In the genomic region with DNA sequence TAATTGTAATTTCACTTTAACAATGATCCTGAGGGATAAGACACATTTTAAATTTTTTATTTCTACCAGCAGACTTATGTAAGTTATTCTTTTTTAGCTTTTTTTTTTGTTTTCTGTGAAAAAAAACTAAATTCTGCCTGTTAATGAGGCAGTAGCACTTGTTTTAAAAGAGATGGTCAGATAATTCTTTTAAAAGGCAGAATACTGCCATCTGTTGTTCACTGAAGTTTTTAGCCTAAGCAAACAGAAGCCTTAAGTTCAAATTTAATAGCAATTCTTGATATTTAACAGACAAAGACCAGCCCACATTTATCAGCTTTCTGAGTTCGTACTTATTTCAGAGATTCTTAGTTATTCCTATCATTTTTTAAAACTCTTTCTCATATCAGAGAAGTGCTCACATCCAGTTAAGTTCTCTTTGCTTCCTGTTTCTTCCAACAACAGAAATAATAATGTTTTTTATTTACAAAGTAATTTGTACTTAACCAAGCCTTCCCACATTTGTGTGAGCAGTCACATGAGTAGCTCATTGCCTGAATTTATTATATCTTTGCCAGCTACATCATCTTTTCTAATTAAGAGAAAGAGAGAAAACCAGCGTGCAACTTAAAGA, we compare ENCODE assay signal across 8 cellular contexts.
DNase-seq lines count a peak whose midpoint lies in the region; ATAC-seq and TF ChIP-seq lines count a peak whose summit lies in the region.

No MANE protein-coding gene starts in this region.

- peak; percentile 52 for ATAC-seq in IMR-90 (ENCODE audit: low read depth)
- ATAC-seq in heart right ventricle, result peak in 2 of 8 donors; percentile 32 to 52
- ATAC-seq in CD8-positive, alpha-beta T cell, result no peak
- ATAC-seq in GM18519 (IDR thresholded peaks at IDR 0.05; ENCODE audit: low FRiP score, unreplicated experiment), result no peak

- no peak overlapping the region for H2AK9ac ChIP-seq in IMR-90 (replicated peaks; ENCODE audit: low read depth, low read length, poor library complexity)

- no peak overlapping the region for H2BK120ac ChIP-seq in IMR-90 (ENCODE audit: low read depth, low read length)

- H3K79me2 ChIP-seq in ACC112 (ENCODE audit: control insufficient read depth, insufficient read depth, low read length, unreplicated experiment) (no peaks in the 10 kb centered on the region), smooth muscle cell (ENCODE audit: low read depth) (no peaks in the 10 kb centered on the region)

- H2BK5ac ChIP-seq in IMR-90 (ENCODE audit: low read depth, low read length, poor library complexity, severe bottlenecking), result peak overlapping the region; percentile 59

- H3K4me3 ChIP-seq in ACC112 (ENCODE audit: low read depth, low read length), result no peak overlapping the region
- no peak overlapping the region for H3K4me3 ChIP-seq in IMR-90 (ENCODE audit: insufficient read depth, low read depth, low read length)
- no peak overlapping the region for H3K4me3 ChIP-seq in heart right ventricle
- H3K4me3 ChIP-seq in smooth muscle cell, result no peak overlapping the region
- H3K4me3 ChIP-seq in CD8-positive, alpha-beta T cell (ENCODE audit: low read depth, low read length), result no peak overlapping the region

- no CpG with 5 or more reads among the region's 2 CpGs for WGBS in IMR-90 (ENCODE audit: extremely low coverage in 2 of 2, insufficient read length in 1 of 2), 2 experiments
- WGBS in heart right ventricle, 2 donors, result 35 to 37% methylated on average over 2 of the region's 2 CpGs
- 59% methylated on average over 2 of the region's 2 CpGs for WGBS in smooth muscle cell (ENCODE audit: low lambda C conversion rate)

- no peaks in the 10 kb centered on the region for H3K27me3 Mint-ChIP-seq in CD8-positive, alpha-beta T cell (ENCODE audit: low read depth)

- no peak overlapping the region for H3K23ac ChIP-seq in IMR-90 (ENCODE audit: low read depth, low read length)

- no peak overlapping the region for H4K5ac ChIP-seq in IMR-90 (ENCODE audit: low read depth, low read length)

- H3K4me2 ChIP-seq in IMR-90 (ENCODE audit: low read depth, low read length) (no peak overlapping the region), smooth muscle cell (no peak overlapping the region)

- H4K8ac ChIP-seq in IMR-90 (ENCODE audit: low read depth in 2 of 2, low read length in 2 of 2), result peak overlapping the region in 1 of 2 experiments; percentile 2; a peak in 2 of 4 replicates

- H3K9me3 ChIP-seq in IMR-90 (ENCODE audit: control insufficient read depth, insufficient read depth, low read length) (no peaks in the 10 kb centered on the region), heart right ventricle (no peaks in the 10 kb centered on the region), smooth muscle cell (replicated peaks; ENCODE audit: low read depth) (no peaks in the 10 kb centered on the region)
- no peaks in the 10 kb centered on the region for H3K9me3 ChIP-seq in CD8-positive, alpha-beta T cell (ENCODE audit: low read length)

- H2AFZ ChIP-seq in ACC112 (ENCODE audit: low read length, unreplicated experiment) (peak overlapping the region; percentile 76), IMR-90 (replicated peaks; ENCODE audit: low read length, poor library complexity) (no peak overlapping the region), smooth muscle cell (ENCODE audit: low read depth) (peak overlapping the region; percentile 60)

- TF ChIP-seq POLR2A in IMR-90 (IDR thresholded peaks at IDR 0.05; ENCODE audit: low read depth, low read length), result no peak

- H3K56ac ChIP-seq in IMR-90 (ENCODE audit: extremely low read depth, insufficient read depth, low read length), result peak overlapping the region; percentile 31; the same call in 1 of the 2 replicates

- H3K18ac ChIP-seq in IMR-90 (ENCODE audit: low read depth, low read length), result peak overlapping the region; percentile 34; the same call in 1 of the 2 replicates

- peak; percentile 54 for TF ChIP-seq RAD21 in IMR-90 (IDR thresholded peaks at IDR 0.05; ENCODE audit: low read length)

- POLR2A ChIA-PET in IMR-90 (lab: Charles Lee; ENCODE audit: unreplicated experiment), result no interaction called here
- POLR2A ChIA-PET in CD8-positive, alpha-beta T cell (lab: Charles Lee), result no interaction called here

- CTCF ChIA-PET in IMR-90 (lab: Yijun Ruan, JAX), result interaction anchor here (0.6 to 1.9 kb wide), 11 partner anchors 14 to 1213 kb away, joined by 3 to 7 read pairs (median 4); no protein-coding TSS in a partner anchor
- CTCF ChIA-PET in CD8-positive, alpha-beta T cell (lab: Charles Lee), result no interaction called here

- no TSS peak for BruUV-seq in IMR-90 (replicated peaks; lab: Mats Ljungman, UMichigan)

- in situ Hi-C loops in IMR-90 (cut with MboI; ENCODE audit: low sequenced_read_pairs), result no loop called here

- no peak overlapping the region for H3K4ac ChIP-seq in IMR-90 (ENCODE audit: low read depth, low read length)

- peak; percentile 66 for TF ChIP-seq CTCF in IMR-90 (conservative IDR thresholded peaks at IDR 0.05; ENCODE audit: low read depth, low read length)
- TF ChIP-seq CTCF in heart right ventricle (IDR thresholded peaks at IDR 0.05), result peak in 8 of 9 donors; percentile 13 to 64 (median 52)
- peak; percentile 52 for TF ChIP-seq CTCF in smooth muscle cell (IDR thresholded peaks at IDR 0.05; ENCODE audit: borderline replicate concordance, insufficient read depth, poor library complexity, severe bottlenecking)
- no peak for TF ChIP-seq CTCF in CD8-positive, alpha-beta T cell (IDR thresholded peaks at IDR 0.05)

- H3K4me1 ChIP-seq in ACC112 (ENCODE audit: control insufficient read depth, insufficient read depth, low read length, unreplicated experiment), result peaks cover 26% of the 10 kb centered on the region
- H3K4me1 ChIP-seq in IMR-90 (ENCODE audit: control insufficient read depth, insufficient read depth, low read length), result no peaks in the 10 kb centered on the region; the same call in 1 of the 2 replicates
- peaks cover 0 to 59% (median 12%) of the 10 kb centered on the region in 9 donors for H3K4me1 ChIP-seq in heart right ventricle
- no peaks in the 10 kb centered on the region for H3K4me1 ChIP-seq in smooth muscle cell (ENCODE audit: low read depth)
- no peaks in the 10 kb centered on the region for H3K4me1 ChIP-seq in CD8-positive, alpha-beta T cell (ENCODE audit: insufficient read depth, low read length)

- no peak overlapping the region for H2BK20ac ChIP-seq in IMR-90 (ENCODE audit: low read depth, low read length)

- H3F3A ChIP-seq in smooth muscle cell (ENCODE audit: low read depth), result no peaks in the 10 kb centered on the region

- H4K20me1 ChIP-seq in IMR-90 (ENCODE audit: insufficient read depth, low read length) (no peaks in the 10 kb centered on the region), smooth muscle cell (ENCODE audit: low read depth) (no peaks in the 10 kb centered on the region)

- H3K9me3 Mint-ChIP-seq in CD8-positive, alpha-beta T cell, result no peaks in the 10 kb centered on the region

- peak overlapping the region; percentile 73 for H3K27ac ChIP-seq in ACC112 (ENCODE audit: low read depth, low read length)
- H3K27ac ChIP-seq in IMR-90 (ENCODE audit: insufficient read depth, low read length), result no peak overlapping the region
- peak overlapping the region in 8 of 10 donors; percentile 39 to 73 (median 57) for H3K27ac ChIP-seq in heart right ventricle
- H3K27ac ChIP-seq in smooth muscle cell (ENCODE audit: low read depth), result no peak overlapping the region
- H3K27ac ChIP-seq in CD8-positive, alpha-beta T cell (ENCODE audit: low read depth, low read length), result no peak overlapping the region

- H3K36me3 Mint-ChIP-seq in CD8-positive, alpha-beta T cell, result no peaks in the 10 kb centered on the region

- intact Hi-C loops in IMR-90 (cut with micrococcal nuclease), result loop anchor here (1.0 to 5.0 kb wide), 6 partner anchors 137 to 863 kb away; no protein-coding TSS in a partner anchor
- intact Hi-C loops in heart right ventricle (cut with DNase I), result loop anchor here in 4 of 10 donors (5.0 to 10.0 kb wide), 4 partner anchors 134 to 687 kb away; no protein-coding TSS in a partner anchor
- intact Hi-C loops in CD8-positive, alpha-beta T cell (cut with DNase I, micrococcal nuclease), result no loop called here

- H2BK15ac ChIP-seq in IMR-90 (ENCODE audit: low read depth, low read length), result no peak overlapping the region

- H3K9ac ChIP-seq in IMR-90 (ENCODE audit: low read depth, low read length) (no peak overlapping the region; the same call in 1 of the 2 replicates), smooth muscle cell (ENCODE audit: low read depth) (no peak overlapping the region)

- no peak overlapping the region for H3K4me3 Mint-ChIP-seq in CD8-positive, alpha-beta T cell

- dilution Hi-C loops in IMR-90 (cut with HindIII; ENCODE audit: low sequenced_read_pairs, unreplicated experiment), result no loop called here

- H3K4me1 Mint-ChIP-seq in CD8-positive, alpha-beta T cell (ENCODE audit: low read depth), result no peaks in the 10 kb centered on the region

- H3K9me1 ChIP-seq in IMR-90 (ENCODE audit: insufficient read depth, low read length), result no peaks in the 10 kb centered on the region

- H3K27me3 ChIP-seq in ACC112 (ENCODE audit: insufficient read depth, low read length) (no peaks in the 10 kb centered on the region), IMR-90 (ENCODE audit: control insufficient read depth, insufficient read depth, low read length) (no peaks in the 10 kb centered on the region), heart right ventricle (no peaks in the 10 kb centered on the region), smooth muscle cell (ENCODE audit: low read depth) (no peaks in the 10 kb centered on the region)
- no peaks in the 10 kb centered on the region for H3K27me3 ChIP-seq in CD8-positive, alpha-beta T cell (ENCODE audit: insufficient read depth, low read length)

- peak; percentile 73 for DNase-seq in IMR-90
- peak; percentile 43 for DNase-seq in SW480 (ENCODE audit: low spot score)
- DNase-seq in heart right ventricle, result no peak
- no peak for DNase-seq in smooth muscle cell (lab: John Stamatoyannopoulos, UW; ENCODE audit: unreplicated experiment)
- DNase-seq in stimulated activated CD4-positive, alpha-beta T cell treated with anti-CD3 and anti-CD28 coated beads, Interleukin-15, amount 100 ng/mL, for 24 hours, result no peak
- DNase-seq in CD8-positive, alpha-beta T cell, result no peak

- no peak overlapping the region for H3K14ac ChIP-seq in IMR-90 (replicated peaks; ENCODE audit: low read depth, low read length)

- H3K79me1 ChIP-seq in IMR-90 (ENCODE audit: low read depth in 1 of 2, low read length in 2 of 2), result no peaks in the 10 kb centered on the region

- H3K36me3 ChIP-seq in ACC112 (ENCODE audit: insufficient read depth, low read length), result no peaks in the 10 kb centered on the region
- H3K36me3 ChIP-seq in IMR-90 (ENCODE audit: control insufficient read depth, insufficient read depth, low read length), result no peaks in the 10 kb centered on the region
- no peaks in the 10 kb centered on the region for H3K36me3 ChIP-seq in heart right ventricle
- H3K36me3 ChIP-seq in smooth muscle cell (ENCODE audit: low read depth), result no peaks in the 10 kb centered on the region
- no peaks in the 10 kb centered on the region for H3K36me3 ChIP-seq in CD8-positive, alpha-beta T cell (ENCODE audit: insufficient read depth, low read length)

- no peak overlapping the region for H2AK5ac ChIP-seq in IMR-90 (ENCODE audit: low read depth, low read length)

- no peak overlapping the region for H3K27ac Mint-ChIP-seq in CD8-positive, alpha-beta T cell

- no peak overlapping the region for H4K91ac ChIP-seq in IMR-90 (ENCODE audit: insufficient read depth, low read depth, low read length)

TF ChIP-seq in IMR-90, 13 proteins besides CTCF, POLR2A, EP300 and RAD21 (continues in another document):
- TF ChIP-seq CHD1 (IDR thresholded peaks at IDR 0.05; ENCODE audit: low read depth, low read length) (no peak), CEBPB (IDR thresholded peaks at IDR 0.05; ENCODE audit: low read depth, low read length) (no peak)

Comparison
In these comparisons a context has a peak if more than half of its experiments do, and no peak if none do; other contexts are left out.
1. H3K27ac ChIP-seq: peak in ACC112 (single experiment) and heart right ventricle (8 of 10); none in IMR-90 (single experiment), smooth muscle cell (single experiment) and CD8-positive, alpha-beta T cell (single experiment).
2. DNase-seq: peak in IMR-90 (single experiment) and SW480 (single experiment); none in heart right ventricle (0 of 2), smooth muscle cell (single experiment), stimulated activated CD4-positive, alpha-beta T cell treated with anti-CD3 and anti-CD28 coated beads, Interleukin-15, amount 100 ng/mL, for 24 hours (single experiment) and CD8-positive, alpha-beta T cell (0 of 7).